In the genomic region with DNA sequence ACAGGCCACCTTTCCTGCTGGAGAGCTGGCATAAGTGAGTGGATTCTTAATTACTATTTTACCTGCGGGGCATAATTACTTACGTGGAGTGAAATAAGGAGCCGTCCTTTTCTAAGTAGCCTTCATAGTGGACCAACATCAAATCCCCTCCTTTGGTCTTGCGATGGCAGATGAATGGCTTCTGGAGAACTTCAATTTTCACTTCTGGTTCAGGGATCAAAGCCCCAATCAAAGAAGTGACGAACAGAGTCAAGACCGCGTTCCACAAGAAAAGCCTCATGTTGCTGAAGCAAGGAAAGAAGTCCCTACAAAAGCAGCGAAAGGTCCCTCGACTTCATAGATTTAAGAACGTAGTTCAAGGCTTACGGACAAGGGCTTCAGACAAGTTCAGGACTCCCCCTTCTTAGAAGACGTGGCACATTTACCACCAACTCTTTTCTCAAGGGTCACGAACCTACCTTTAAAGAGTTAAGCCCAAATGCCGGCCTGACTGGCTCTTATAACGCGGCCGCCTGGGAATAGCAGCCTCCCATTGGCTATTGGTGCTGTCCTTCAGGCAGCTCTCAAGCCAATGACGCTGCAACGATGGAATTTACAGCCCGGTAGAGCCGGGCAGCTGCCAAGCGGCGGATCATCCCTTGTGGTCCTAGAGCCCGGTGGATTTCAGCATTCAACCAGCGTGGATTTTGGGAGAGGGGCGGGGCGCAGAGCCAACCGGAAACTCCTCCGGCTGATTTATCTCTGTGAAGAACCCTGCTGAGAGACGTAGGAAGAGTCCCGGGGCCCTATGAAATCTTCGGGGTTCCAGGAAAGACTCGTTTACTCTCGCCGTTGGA, we compare ENCODE assay signal across 8 cellular contexts. TPM values are rescaled to one million over a fixed set of nuclear protein-coding genes. Genes with fewer than 3 reads are reported as not detected.
DNase-seq lines count a peak whose midpoint lies in the region; ATAC-seq and TF ChIP-seq lines count a peak whose summit lies in the region.

A gene with protein sequence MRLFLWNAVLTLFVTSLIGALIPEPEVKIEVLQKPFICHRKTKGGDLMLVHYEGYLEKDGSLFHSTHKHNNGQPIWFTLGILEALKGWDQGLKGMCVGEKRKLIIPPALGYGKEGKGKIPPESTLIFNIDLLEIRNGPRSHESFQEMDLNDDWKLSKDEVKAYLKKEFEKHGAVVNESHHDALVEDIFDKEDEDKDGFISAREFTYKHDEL (minus strand): TSS at position 474 of the 836 bp plus-strand sequence. CDS start 194 bp downstream, at position 280.

- H2BK5ac ChIP-seq in mesenchymal stem cell (ENCODE audit: low read depth, low read length, poor library complexity, severe bottlenecking) = no peak within 1 kb of the TSS

- peak; percentile 75 for ATAC-seq in GM21360 (IDR thresholded peaks at IDR 0.05; ENCODE audit: unreplicated experiment)

- peak within 1 kb of the TSS in 1 of 2 experiments; percentile 43 for H3K4ac ChIP-seq in mesenchymal stem cell (ENCODE audit: low read depth in 1 of 2, low read length in 2 of 2)

- H3K23ac ChIP-seq in mesenchymal stem cell (ENCODE audit: low read length in 2 of 2) = no peak within 1 kb of the TSS

- TF ChIP-seq CTCF in endodermal cell (conservative IDR thresholded peaks at IDR 0.05) = no peak

- no peak within 1 kb of the TSS for H2BK12ac ChIP-seq in mesenchymal stem cell (ENCODE audit: low read length in 2 of 2)

- peak within 1 kb of the TSS; percentile 54 for H2AFZ ChIP-seq in mesenchymal stem cell (ENCODE audit: low read depth, low read length)

- H3K4me3 Mint-ChIP-seq in endodermal cell = no peak within 1 kb of the TSS

- H3K9me3 ChIP-seq in endodermal cell (ENCODE audit: control insufficient read depth, low read length) = no peaks in the 10 kb centered on the region
- H3K9me3 ChIP-seq in mesenchymal stem cell (ENCODE audit: control insufficient read depth, low read length) = no peaks in the 10 kb centered on the region

- 0% methylated on average over 31 to 35 of the region's 35 CpGs for WGBS in endodermal cell (ENCODE audit: insufficient coverage in 1 of 2, insufficient read length in 1 of 2), 2 experiments
- WGBS in mesenchymal stem cell = under 1% methylated on average over 35 of the region's 35 CpGs

- peak within 1 kb of the TSS; percentile 81 for H3K4me2 ChIP-seq in mesenchymal stem cell (ENCODE audit: low read length, poor library complexity, severe bottlenecking)

- H3K14ac ChIP-seq in mesenchymal stem cell (ENCODE audit: low read length in 2 of 2) = no peak within 1 kb of the TSS

- DNase-seq in COR-L47 (lab: John Stamatoyannopoulos, UW) (peak; percentile 98), HT-29 (ENCODE audit: low spot score) (peak; percentile 99), NOMO-1 treated with DMSO at 0.1 percent for 48 hours (lab: John Stamatoyannopoulos, UW; ENCODE audit: unreplicated experiment) (peak; percentile 98), endodermal cell (peak; percentile 99), mesenchymal stem cell (peak; percentile 100)
- DNase-seq in activated CD8-positive, alpha-beta memory T cell treated with anti-CD3 and anti-CD28 coated beads, Interleukin-2, amount 50 U/mL, for 1 hour (ENCODE audit: extremely low read depth) = peak; percentile 81
- DNase-seq in stimulated activated CD8-positive, alpha-beta memory T cell treated with anti-CD3 and anti-CD28 coated beads, Interleukin-12 subunit alpha, Interleukin-12 subunit beta, amount 100 ng/mL, for 24 hours (ENCODE audit: extremely low read depth) = peak; percentile 76

- H3K27me3 ChIP-seq in endodermal cell (ENCODE audit: control insufficient read depth, insufficient read depth, low read length, poor library complexity, severe bottlenecking) (no peaks in the 10 kb centered on the region), mesenchymal stem cell (ENCODE audit: control insufficient read depth in 1 of 2, insufficient read depth in 1 of 2, low read length in 2 of 2) (no peaks in the 10 kb centered on the region)

- peak within 1 kb of the TSS; percentile 98 for H3K27ac Mint-ChIP-seq in endodermal cell

- H3K18ac ChIP-seq in mesenchymal stem cell (ENCODE audit: low read depth in 1 of 2, low read length in 2 of 2) = peak within 1 kb of the TSS in 1 of 2 experiments; percentile 85

- peaks cover 13% of the 10 kb centered on the region for H3K36me3 Mint-ChIP-seq in endodermal cell (ENCODE audit: low read depth)

- no peak within 1 kb of the TSS for H4K8ac ChIP-seq in mesenchymal stem cell (ENCODE audit: low read length)

- H2BK15ac ChIP-seq in mesenchymal stem cell (ENCODE audit: low read depth, poor library complexity, severe bottlenecking) = no peak within 1 kb of the TSS

- H3K36me3 ChIP-seq in endodermal cell (ENCODE audit: control insufficient read depth, insufficient read depth, low read length) (no peaks in the 10 kb centered on the region), mesenchymal stem cell (ENCODE audit: control insufficient read depth in 1 of 2, insufficient read depth in 2 of 2, low read depth in 1 of 2, low read length in 2 of 2) (no peaks in the 10 kb centered on the region)

- peaks cover 19% of the 10 kb centered on the region for H3K79me1 ChIP-seq in mesenchymal stem cell (replicated peaks; ENCODE audit: low read length, poor library complexity, severe bottlenecking)

- no peak within 1 kb of the TSS for H2AK5ac ChIP-seq in mesenchymal stem cell (ENCODE audit: low read length, severe bottlenecking)

- H3K4me1 Mint-ChIP-seq in endodermal cell = peaks cover 28% of the 10 kb centered on the region

- peak within 1 kb of the TSS; percentile 56 for H3K27ac ChIP-seq in endodermal cell (ENCODE audit: low read depth, low read length)
- H3K27ac ChIP-seq in mesenchymal stem cell (ENCODE audit: low read length, poor library complexity, severe bottlenecking) = peak within 1 kb of the TSS; percentile 94

- H3K4me1 ChIP-seq in endodermal cell (ENCODE audit: control insufficient read depth, insufficient read depth, low read length) = peaks cover 2% of the 10 kb centered on the region
- peaks cover 3% of the 10 kb centered on the region for H3K4me1 ChIP-seq in mesenchymal stem cell (ENCODE audit: control insufficient read depth, insufficient read depth, low read depth, low read length)

- no peaks in the 10 kb centered on the region for H3K9me3 Mint-ChIP-seq in endodermal cell

- H3K9ac ChIP-seq in endodermal cell (ENCODE audit: extremely low read depth, low read length, poor library complexity, severe bottlenecking) (peak within 1 kb of the TSS; percentile 93), mesenchymal stem cell (ENCODE audit: low read length) (peak within 1 kb of the TSS; percentile 97)

- no peaks in the 10 kb centered on the region for H3K27me3 Mint-ChIP-seq in endodermal cell (ENCODE audit: insufficient read depth)

- H2BK120ac ChIP-seq in mesenchymal stem cell (ENCODE audit: low read depth, low read length) = no peak within 1 kb of the TSS

- peak within 1 kb of the TSS; percentile 95 for H3K4me3 ChIP-seq in endodermal cell (ENCODE audit: low read length)
- peak within 1 kb of the TSS; percentile 39 to 97 for H3K4me3 ChIP-seq in mesenchymal stem cell (ENCODE audit: insufficient read depth in 1 of 2, low read depth in 1 of 2, low read length in 2 of 2)

- no peak within 1 kb of the TSS for H4K91ac ChIP-seq in mesenchymal stem cell (ENCODE audit: low read length)

RNA-seq across cellular contexts. Expression of the gene that starts here (rescaled TPM):
- 3.3 and 3.7 TPM in 2 replicates for total RNA-seq in HT-29 (2014; rRNA removed; shearing (Covaris generic))
- total RNA-seq in endodermal cell = 10 to 100 TPM; 15.1 to 24.8 TPM
- 12.9 TPM for polyA plus RNA-seq in endodermal cell (2013, experiment 1 of 2)
- 10.9 TPM for polyA plus RNA-seq in endodermal cell (2013, experiment 2 of 2)
- 68.8 TPM for polyA plus RNA-seq in mesenchymal stem cell (2013, experiment 1 of 2)
- polyA plus RNA-seq in mesenchymal stem cell (2013, experiment 2 of 2) = 69.1 TPM

Comparison
In these comparisons a context has a peak if more than half of its experiments do, and no peak if none do; other contexts are left out.
1. Peak in every context shown above with its lines: DNase-seq, ATAC-seq, H3K4me3 ChIP-seq and H3K27ac ChIP-seq.